ENCODE assay signal across 8 cellular contexts in the genomic region with DNA sequence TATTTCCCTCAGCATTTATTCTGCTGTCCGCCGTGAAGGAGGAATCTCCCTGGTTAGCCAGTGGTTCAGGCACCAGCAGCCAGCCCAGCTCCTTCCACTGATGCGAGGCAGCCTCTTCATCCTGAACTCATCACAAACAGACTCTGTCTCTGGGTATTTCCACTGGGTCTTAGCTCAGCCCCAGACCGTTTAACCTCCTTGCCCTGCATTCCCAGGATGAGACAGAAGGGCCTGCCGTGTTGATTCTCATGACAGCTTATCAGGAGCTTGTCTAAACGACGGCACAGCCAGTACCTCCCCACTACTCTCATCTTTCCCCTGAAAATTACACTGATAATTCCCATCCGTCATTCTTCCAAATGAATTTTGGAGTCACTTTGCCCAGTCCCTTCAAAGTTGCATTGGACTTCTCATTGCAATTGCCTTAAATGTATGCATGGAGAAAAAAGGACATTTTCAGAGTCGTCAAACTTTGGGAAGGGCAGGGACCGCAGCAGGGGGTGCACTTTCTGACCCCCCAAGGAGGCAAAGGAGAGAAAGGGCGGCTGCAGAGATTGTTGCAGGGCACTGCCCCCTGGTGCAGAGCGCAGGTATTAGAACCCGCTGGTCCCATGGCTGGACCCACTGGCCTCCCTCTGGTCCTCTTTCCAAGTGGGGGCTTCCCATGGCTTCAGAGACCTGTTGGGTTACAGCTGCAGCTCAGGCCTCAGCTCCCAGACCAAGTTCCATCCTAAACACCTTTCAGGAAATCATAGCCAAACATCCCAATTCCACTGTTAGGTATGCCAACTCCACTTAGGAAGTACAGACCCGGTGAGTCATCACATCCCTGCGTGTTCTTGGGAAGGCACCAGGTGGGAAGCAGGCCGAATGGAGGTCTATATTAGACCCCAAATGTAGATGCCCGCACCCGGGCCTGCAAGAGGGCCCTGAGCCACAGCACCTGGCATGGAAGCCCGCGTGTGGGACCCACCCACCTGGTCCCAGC. TPM values are rescaled to one million over a fixed set of nuclear protein-coding genes. Genes with fewer than 3 reads are reported as not detected.
DNase-seq lines count a peak whose midpoint lies in the region; FAIRE-seq and TF ChIP-seq lines count a peak whose summit lies in the region.

No MANE protein-coding gene starts in this region.

- H3K27ac Mint-ChIP-seq in activated T-helper 1 cell treated with anti-CD3 and anti-CD28 coated beads, Interleukin-12 subunit alpha, Interleukin-12 subunit beta, Interleukin-2, Interleukin-4 antibody, amounts not matched to agents 30 ng/mL and 10 ng/mL and 1 ng/mL, durations not matched to agents 14 hours and 24 hours and 36 hours, result no peak overlapping the region

- H3K4me3 ChIP-seq in AG09309 (ENCODE audit: control insufficient read depth, low read depth, low read length), result no peak overlapping the region
- H3K4me3 ChIP-seq in GM12875 (ENCODE audit: low read depth, low read length), result no peak overlapping the region
- H3K4me3 ChIP-seq in kidney (ENCODE audit: low read length in 2 of 2), result no peak overlapping the region

- intact Hi-C loops in kidney (cut with DNase I), result loop anchor here (5.0 kb wide), 1 partner anchor 128 kb away; no protein-coding TSS in a partner anchor
- intact Hi-C loops in activated T-helper 1 cell treated with anti-CD3 and anti-CD28 coated beads, Interleukin-12 subunit alpha, Interleukin-12 subunit beta, Interleukin-2, Interleukin-4 antibody, amounts not matched to agents 30 ng/mL and 10 ng/mL and 1 ng/mL, durations not matched to agents 14 hours and 24 hours and 36 hours (cut with micrococcal nuclease), result no loop called here

- H3K4me1 Mint-ChIP-seq in activated T-helper 1 cell treated with anti-CD3 and anti-CD28 coated beads, Interleukin-12 subunit alpha, Interleukin-12 subunit beta, Interleukin-2, Interleukin-4 antibody, amounts not matched to agents 30 ng/mL and 10 ng/mL and 1 ng/mL, durations not matched to agents 14 hours and 24 hours and 36 hours (ENCODE audit: low read depth), result peaks cover 4% of the 10 kb centered on the region

- no peak overlapping the region for H3K27ac ChIP-seq in VCaP
- H3K27ac ChIP-seq in kidney (ENCODE audit: low read depth in 2 of 2, low read length in 2 of 2), result no peak overlapping the region

- H3K9me3 ChIP-seq in kidney (ENCODE audit: control insufficient read depth in 1 of 2, low read length in 2 of 2), result no peaks in the 10 kb centered on the region

- no peak for FAIRE-seq in kidney (lab: Jason Lieb, UNC)

- H3K4me3 Mint-ChIP-seq in activated T-helper 1 cell treated with anti-CD3 and anti-CD28 coated beads, Interleukin-12 subunit alpha, Interleukin-12 subunit beta, Interleukin-2, Interleukin-4 antibody, amounts not matched to agents 30 ng/mL and 10 ng/mL and 1 ng/mL, durations not matched to agents 14 hours and 24 hours and 36 hours, result no peak overlapping the region

- TF ChIP-seq CTCF in AG09309 (IDR thresholded peaks at IDR 0.05; ENCODE audit: control insufficient read depth, insufficient read depth, low read depth, low read length, missing control alignments) (peak; percentile 81), GM12875 (IDR thresholded peaks at IDR 0.05; ENCODE audit: borderline replicate concordance, insufficient read depth, low read depth, low read length) (peak; percentile 73), VCaP (conservative IDR thresholded peaks at IDR 0.05) (peak; percentile 87), kidney (IDR thresholded peaks at IDR 0.05; ENCODE audit: borderline replicate concordance, extremely low read depth, insufficient read depth) (peak; percentile 32)

- H3K4me1 ChIP-seq in kidney (ENCODE audit: control insufficient read depth in 1 of 2, insufficient read depth in 1 of 2, low read depth in 1 of 2, low read length in 2 of 2), result peaks cover 0 to 10% of the 10 kb centered on the region in 2 donors

- H3K9ac ChIP-seq in kidney (ENCODE audit: low read length in 2 of 2), result no peak overlapping the region

- peaks cover 21% of the 10 kb centered on the region for H3K27me3 Mint-ChIP-seq in activated T-helper 1 cell treated with anti-CD3 and anti-CD28 coated beads, Interleukin-12 subunit alpha, Interleukin-12 subunit beta, Interleukin-2, Interleukin-4 antibody, amounts not matched to agents 30 ng/mL and 10 ng/mL and 1 ng/mL, durations not matched to agents 14 hours and 24 hours and 36 hours (ENCODE audit: insufficient read depth)

- H3K9me3 Mint-ChIP-seq in activated T-helper 1 cell treated with anti-CD3 and anti-CD28 coated beads, Interleukin-12 subunit alpha, Interleukin-12 subunit beta, Interleukin-2, Interleukin-4 antibody, amounts not matched to agents 30 ng/mL and 10 ng/mL and 1 ng/mL, durations not matched to agents 14 hours and 24 hours and 36 hours, result no peaks in the 10 kb centered on the region

- DNase-seq in AG09309 (ENCODE audit: low read depth) (no peak), kidney (no peak), COLO829 (ENCODE audit: low spot score) (no peak), SIG-M5 treated with dmso at 0.1 percent for 504 hours (lab: John Stamatoyannopoulos, UW; ENCODE audit: unreplicated experiment) (no peak), NK-92 (lab: John Stamatoyannopoulos, UW; ENCODE audit: unreplicated experiment) (no peak)
- DNase-seq in activated T-helper 1 cell treated with anti-CD3 and anti-CD28 coated beads, Interleukin-12 subunit alpha, Interleukin-12 subunit beta, Interleukin-2, Interleukin-4 antibody, amounts not matched to agents 30 ng/mL and 10 ng/mL and 1 ng/mL, durations not matched to agents 14 hours and 24 hours and 36 hours (ENCODE audit: low spot score), result no peak

- H3K36me3 Mint-ChIP-seq in activated T-helper 1 cell treated with anti-CD3 and anti-CD28 coated beads, Interleukin-12 subunit alpha, Interleukin-12 subunit beta, Interleukin-2, Interleukin-4 antibody, amounts not matched to agents 30 ng/mL and 10 ng/mL and 1 ng/mL, durations not matched to agents 14 hours and 24 hours and 36 hours (ENCODE audit: low read depth), result no peaks in the 10 kb centered on the region

- H3K36me3 ChIP-seq in kidney (ENCODE audit: control insufficient read depth in 1 of 2, insufficient read depth in 2 of 2, low read length in 2 of 2), result no peaks in the 10 kb centered on the region

RNA-seq across cellular contexts. Expression of gene MEGF6, which starts 3.7 kb away (rescaled TPM):
- total RNA-seq in kidney, result 10.9 TPM
- polyA plus RNA-seq in kidney (ENCODE audit: insufficient read depth, low read depth, low replicate concordance), result 2.8 TPM
- 1.2 and 2.1 TPM in 2 replicates for total RNA-seq in activated T-helper 1 cell treated with anti-CD3 and anti-CD28 coated beads, Interleukin-12 subunit alpha, Interleukin-12 subunit beta, Interleukin-2, Interleukin-4 antibody, amounts not matched to agents 30 ng/mL and 10 ng/mL and 1 ng/mL, durations not matched to agents 14 hours and 24 hours and 36 hours

RNA-seq across cellular contexts. Expression of gene TPRG1L, which starts 9.8 kb away (rescaled TPM):
- 37.1 TPM for total RNA-seq in kidney
- polyA plus RNA-seq in kidney (ENCODE audit: insufficient read depth, low read depth, low replicate concordance), result 72.4 TPM
- total RNA-seq in activated T-helper 1 cell treated with anti-CD3 and anti-CD28 coated beads, Interleukin-12 subunit alpha, Interleukin-12 subunit beta, Interleukin-2, Interleukin-4 antibody, amounts not matched to agents 30 ng/mL and 10 ng/mL and 1 ng/mL, durations not matched to agents 14 hours and 24 hours and 36 hours, result 10.3 and 12.5 TPM in 2 replicates

RNA-seq across cellular contexts. Expression of gene WRAP73, which starts 34.9 kb away (rescaled TPM):
- total RNA-seq in kidney, result 18.4 TPM
- polyA plus RNA-seq in kidney (ENCODE audit: insufficient read depth, low read depth, low replicate concordance), result 19.6 TPM
- total RNA-seq in activated T-helper 1 cell treated with anti-CD3 and anti-CD28 coated beads, Interleukin-12 subunit alpha, Interleukin-12 subunit beta, Interleukin-2, Interleukin-4 antibody, amounts not matched to agents 30 ng/mL and 10 ng/mL and 1 ng/mL, durations not matched to agents 14 hours and 24 hours and 36 hours, result 44.9 and 45.5 TPM in 2 replicates

RNA-seq across cellular contexts. Expression of gene TP73, which starts 37.3 kb away (rescaled TPM):
- total RNA-seq in kidney, result 0.54 TPM
- polyA plus RNA-seq in kidney (ENCODE audit: insufficient read depth, low read depth, low replicate concordance), result not detected
- 1.4 and 1.5 TPM in 2 replicates for total RNA-seq in activated T-helper 1 cell treated with anti-CD3 and anti-CD28 coated beads, Interleukin-12 subunit alpha, Interleukin-12 subunit beta, Interleukin-2, Interleukin-4 antibody, amounts not matched to agents 30 ng/mL and 10 ng/mL and 1 ng/mL, durations not matched to agents 14 hours and 24 hours and 36 hours

Comparison
In these comparisons a context has a peak if more than half of its experiments do, and no peak if none do; other contexts are left out.
1. CTCF ChIP-seq: peak in every context shown above with its lines; median percentile 87 in VCaP; 81 in AG09309; 73 in GM12875; 32 in kidney.